ENCODE assay signal across 9 cellular contexts in genomic region chrX:153828723-153829548, GRCh38. TPM values are rescaled to one million over a fixed set of nuclear protein-coding genes. Genes with fewer than 3 reads are reported as not detected.
DNase-seq lines count a peak whose midpoint lies in the region; TF ChIP-seq lines count a peak whose summit lies in the region.
"Had no signal": no experiment of that assay in that cellular context is flagged by ENCODE, and none has a peak within 500 bp of the region (broad histone marks: within the 10 kb centered on the region; RNA-seq: fewer than 3 reads in every experiment).

No MANE protein-coding gene starts in this region.

- peak overlapping the region; percentile 43 to 94 (median 70) for H3K27ac Mint-ChIP-seq in immature natural killer cell

- H3K4me1 Mint-ChIP-seq in immature natural killer cell = peaks cover 40 to 47% of the 10 kb centered on the region in 2 donors

- peak overlapping the region; percentile 66 for H3K4me3 ChIP-seq in WERI-Rb-1 (ENCODE audit: low read depth, low read length)

- peak overlapping the region; percentile 85 to 90 (median 86) for H3K4me3 Mint-ChIP-seq in immature natural killer cell

- peaks cover 0 to 2% (median 0%) of the 10 kb centered on the region in 6 donors for H3K9me3 Mint-ChIP-seq in immature natural killer cell

- DNase-seq in DMS 273 (lab: John Stamatoyannopoulos, UW; ENCODE audit: unreplicated experiment) (peak; percentile 64), DMS 273 treated with DMSO at 0.1 percent for 48 hours (lab: John Stamatoyannopoulos, UW) (no peak), WERI-Rb-1 (peak; percentile 47), immature natural killer cell (peak in 1 of 3 donors; percentile 28), kidney tubule cell (ENCODE audit: low spot score) (no peak), cortex of kidney (lab: John Stamatoyannopoulos, UW) (no peak)
- DNase-seq in stimulated activated naive CD4-positive, alpha-beta T cell treated with Interleukin-2 at 50 U/mL for 16 hours (lab: John Stamatoyannopoulos, UW) = peak; percentile 2
- DNase-seq in stimulated activated CD4-positive, alpha-beta T cell treated with anti-CD3 and anti-CD28 coated beads, Interleukin-2, amount 100 ng/mL, for 24 hours = no peak

- no peaks in the 10 kb centered on the region; the same call in 1 of the 2 replicates for H3K36me3 ChIP-seq in WERI-Rb-1

- peaks cover 0 to 7% (median 4%) of the 10 kb centered on the region in 3 donors for H3K36me3 Mint-ChIP-seq in immature natural killer cell

- peaks cover 26% of the 10 kb centered on the region for H3K27me3 ChIP-seq in WERI-Rb-1 (ENCODE audit: insufficient read depth, low read depth, severe bottlenecking)

- H3K9me3 ChIP-seq in WERI-Rb-1 (ENCODE audit: severe bottlenecking) = peaks cover 8% of the 10 kb centered on the region

- no peak overlapping the region for H3K27ac ChIP-seq in WERI-Rb-1
- H3K27ac ChIP-seq: 22Rv1 had no signal

- TF ChIP-seq CTCF in WERI-Rb-1 (IDR thresholded peaks at IDR 0.05; ENCODE audit: low read depth, low read length) = 0 out of 2 replicates have a peak, but pooled peaks have one; percentile 13

- H3K27me3 Mint-ChIP-seq in immature natural killer cell (ENCODE audit: low read depth in 3 of 3) = peaks cover 1 to 13% (median 8%) of the 10 kb centered on the region in 3 donors

RNA-seq across cellular contexts. Expression of gene PDZD4, which starts 1.4 kb away (rescaled TPM):
- 10 to 100 TPM in 1 of 3 donors, 1 to 10 TPM in 1, under 1 TPM in 1; 0.93 to 11.4 (median 6.1) TPM for polyA plus RNA-seq in immature natural killer cell

RNA-seq across cellular contexts. Expression of gene SSR4, which starts 34.5 kb away (rescaled TPM):
- 100 to 1,000 TPM; 535 to 803 (median 726) TPM for polyA plus RNA-seq in immature natural killer cell

RNA-seq across cellular contexts. Expression of gene IDH3G, which starts 34.8 kb away (rescaled TPM):
- 100 to 1,000 TPM in 2 of 3 donors, 10 to 100 TPM in 1; 95.6 to 131 (median 118) TPM for polyA plus RNA-seq in immature natural killer cell

RNA-seq across cellular contexts. Expression of gene SRPK3, which starts 48.1 kb away (rescaled TPM):
- polyA plus RNA-seq in immature natural killer cell = not detected

RNA-seq across cellular contexts. Expression of gene L1CAM, which starts 57.0 kb away (rescaled TPM):
- not detected for polyA plus RNA-seq in immature natural killer cell

Comparison
In these comparisons a context has a peak if more than half of its experiments do, and no peak if none do; other contexts are left out.
1. DNase-seq: peak in DMS 273 (single experiment), WERI-Rb-1 (single experiment) and stimulated activated naive CD4-positive, alpha-beta T cell treated with Interleukin-2 at 50 U/mL for 16 hours (single experiment); none in DMS 273 treated with DMSO at 0.1 percent for 48 hours (single experiment), stimulated activated CD4-positive, alpha-beta T cell treated with anti-CD3 and anti-CD28 coated beads, Interleukin-2, amount 100 ng/mL, for 24 hours (0 of 2), kidney tubule cell (single experiment) and cortex of kidney (single experiment).